Comparison of ENCODE assay signal across 24 cellular contexts in genomic region chr11:84634309-84634708, GRCh38.
"Had no signal": no experiment of that assay in that cellular context is flagged by ENCODE, and none has a peak within 500 bp of the region (broad histone marks: within the 10 kb centered on the region; RNA-seq: fewer than 3 reads in every experiment).

No MANE protein-coding gene starts in this region.

- H3K27ac ChIP-seq: brain microvascular endothelial cell, cardiac muscle cell, VCaP had no signal

- H3K27me3 ChIP-seq: brain microvascular endothelial cell, cardiac muscle cell had no signal

- ATAC-seq: activated T-helper 17 cell treated with anti-CD3 and anti-CD28 coated beads, Interleukin-2, amount 50 U/mL, for 72 hours; T-cell had no signal

- H3K36me3 ChIP-seq: brain microvascular endothelial cell, cardiac muscle cell had no signal

- DNase-seq: activated CD4-positive, alpha-beta memory T cell treated with anti-CD3 and anti-CD28 coated beads for 36 hours; activated CD4-positive, alpha-beta T cell treated with anti-CD3 and anti-CD28 coated beads, Interleukin-2, amount 10 ng/mL, durations not matched to agents 7 days and 5 days; activated CD4-positive, CD25-positive, alpha-beta regulatory T cell; activated CD8-positive, alpha-beta memory T cell treated with anti-CD3 and anti-CD28 coated beads for 24 hours; activated gamma-delta T cell; activated naive CD4-positive, alpha-beta T cell treated with anti-CD3 and anti-CD28 coated beads for 36 hours; activated T-cell treated with anti-CD3 and anti-CD28 coated beads for 4 hours; activated T-cell treated with anti-CD3 and anti-CD28 coated beads, Interleukin-2, amount 50 U/mL, for 48 hours; brain microvascular endothelial cell; Kasumi-1; KBM-7; NCI-H1092; NCI-H1417; NCI-H1930; NCI-H345; NCI-H510A; NCI-H69; SIG-M5; T-cell; T-helper 2 cell; T1000 had no signal

- H3K4me3 ChIP-seq: cardiac muscle cell had no signal
